ENCODE assay signal across 1 cellular context in genomic region chr16:66898933-66899309, GRCh38.
TF ChIP-seq lines count a peak whose summit lies in the region.

No MANE protein-coding gene starts in this region.

TF ChIP-seq in SK-N-SH treated with all-trans-retinoic acid at 6 μM for 48 hours, 23 proteins besides CTCF, POLR2A, EP300 and RAD21 (continued from another document):
- no peak for TF ChIP-seq CSRNP3 (CRISPR knock-in tag; IDR thresholded peaks at IDR 0.05)
- TF ChIP-seq CREB5 (CRISPR knock-in tag; IDR thresholded peaks at IDR 0.05; ENCODE audit: low read depth): no peak
- TF ChIP-seq CSDC2 (CRISPR knock-in tag; IDR thresholded peaks at IDR 0.05): no peak
- TF ChIP-seq ZC3H10 (CRISPR knock-in tag; IDR thresholded peaks at IDR 0.05): no peak
- no peak for TF ChIP-seq RARB (CRISPR knock-in tag; IDR thresholded peaks at IDR 0.05)
- no peak for TF ChIP-seq GLIS3 (CRISPR knock-in tag; IDR thresholded peaks at IDR 0.05)
- no peak for TF ChIP-seq ZNF565 (CRISPR knock-in tag; conservative IDR thresholded peaks at IDR 0.05; ENCODE audit: low read depth)
- TF ChIP-seq ZFP30 (CRISPR knock-in tag; IDR thresholded peaks at IDR 0.05): no peak
- no peak for TF ChIP-seq ISL1 (CRISPR knock-in tag; IDR thresholded peaks at IDR 0.05)
